ENCODE assay signal across 13 cellular contexts in the genomic region with DNA sequence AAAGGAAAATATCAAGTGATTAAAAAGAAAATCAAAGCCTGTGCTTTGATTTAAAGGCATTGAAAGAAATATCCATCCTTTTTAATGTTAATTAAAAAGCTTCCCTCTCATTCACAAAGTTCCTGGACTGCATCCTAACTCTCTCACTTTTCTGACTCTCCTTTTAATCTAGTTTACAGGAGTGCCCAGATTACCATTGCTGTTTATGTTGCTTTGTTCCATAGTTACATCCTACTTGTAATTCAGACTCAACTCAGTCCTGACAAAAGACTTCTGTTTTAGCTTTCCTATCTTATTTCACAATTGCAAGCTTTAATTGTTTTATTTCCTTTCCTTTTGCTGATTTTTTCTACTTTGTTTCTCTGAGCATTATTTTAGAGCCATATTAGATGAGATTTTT.
DNase-seq lines count a peak whose midpoint lies in the region; ATAC-seq and TF ChIP-seq lines count a peak whose summit lies in the region.
"Had no signal": no experiment of that assay in that cellular context is flagged by ENCODE, and none has a peak within 500 bp of the region (broad histone marks: within the 10 kb centered on the region; RNA-seq: fewer than 3 reads in every experiment).

No MANE protein-coding gene starts in this region.

- no peaks in the 10 kb centered on the region; the same call in 2 of the 3 replicates for H3K9me3 Mint-ChIP-seq in GM23338
- H3K9me3 Mint-ChIP-seq: CD8-positive, alpha-beta T cell had no signal

- H3K36me3 ChIP-seq in GM23338 (ENCODE audit: insufficient read depth) (no peaks in the 10 kb centered on the region), HUES48 (ENCODE audit: control insufficient read depth, insufficient read depth, low read length) (no peaks in the 10 kb centered on the region)

- no peak for DNase-seq in GM23338 (ENCODE audit: low spot score)
- peak; percentile 27 for DNase-seq in globus pallidus (ENCODE audit: low spot score)
- DNase-seq in pons (ENCODE audit: low spot score): peak; percentile 83
- DNase-seq: Caco-2; CD8-positive, alpha-beta T cell; DMS53; IMR-90; KBM-7 had no signal

- H3K9ac ChIP-seq in HUES48 (ENCODE audit: low read depth, low read length): peak overlapping the region; percentile 20; the same call in 1 of the 2 replicates

- H3K4me1 Mint-ChIP-seq in GM23338: peaks cover 65% of the 10 kb centered on the region
- H3K4me1 Mint-ChIP-seq: CD14-positive monocyte had no signal

- no peaks in the 10 kb centered on the region for H3F3A ChIP-seq in GM23338 (replicated peaks; ENCODE audit: low read depth)

- no peaks in the 10 kb centered on the region for H3K9me2 ChIP-seq in GM23338 (ENCODE audit: insufficient read depth)

- peak overlapping the region; percentile 40 for H3K4me3 Mint-ChIP-seq in GM23338
- H3K4me3 Mint-ChIP-seq: CD14-positive monocyte; CD8-positive, alpha-beta T cell had no signal

- peaks cover 5% of the 10 kb centered on the region for H3K27me3 Mint-ChIP-seq in GM23338 (ENCODE audit: insufficient read depth, low read depth, poor library complexity)

- H3K9me3 ChIP-seq in HUES48 (ENCODE audit: control insufficient read depth, insufficient read depth, low read length): no peaks in the 10 kb centered on the region
- H3K9me3 ChIP-seq: A549, Caco-2 had no signal

- peaks cover 3% of the 10 kb centered on the region; the same call in 2 of the 3 replicates for H3K36me3 Mint-ChIP-seq in GM23338 (ENCODE audit: low read depth)
- H3K36me3 Mint-ChIP-seq: CD14-positive monocyte; CD8-positive, alpha-beta T cell had no signal

- no peaks in the 10 kb centered on the region for H4K20me1 ChIP-seq in GM23338 (replicated peaks; ENCODE audit: insufficient read depth)

- H3K4me2 ChIP-seq in GM23338: peak overlapping the region; percentile 48
- H3K4me2 ChIP-seq: A549 had no signal

- H3K27me3 ChIP-seq in GM23338 (ENCODE audit: insufficient read depth): no peaks in the 10 kb centered on the region
- H3K27me3 ChIP-seq in HUES48 (ENCODE audit: control insufficient read depth, insufficient read depth, low read length): no peaks in the 10 kb centered on the region

- no peak for TF ChIP-seq CTCF in GM23338 (conservative IDR thresholded peaks at IDR 0.05; ENCODE audit: low read depth in 2 of 2)

- H3K4me3 ChIP-seq in GM23338 (peak overlapping the region; percentile 26), HUES48 (ENCODE audit: low read depth, low read length) (peak overlapping the region; percentile 40)
- H3K4me3 ChIP-seq: A549 had no signal

- no peak overlapping the region for H2AFZ ChIP-seq in GM23338

- H3K27ac Mint-ChIP-seq in GM23338: peak overlapping the region; percentile 83
- H3K27ac Mint-ChIP-seq: CD14-positive monocyte; CD8-positive, alpha-beta T cell had no signal

- H3K4me1 ChIP-seq in GM23338 (ENCODE audit: insufficient read depth): peaks cover 58% of the 10 kb centered on the region
- H3K4me1 ChIP-seq in HUES48 (ENCODE audit: control insufficient read depth, insufficient read depth, low read length): peaks cover 62% of the 10 kb centered on the region
- H3K4me1 ChIP-seq: A549, Caco-2 had no signal

- H3K27ac ChIP-seq in GM23338 (ENCODE audit: low read depth) (peak overlapping the region; percentile 91), HUES48 (ENCODE audit: low read depth, low read length) (peak overlapping the region; percentile 90)
- H3K27ac ChIP-seq: A549 had no signal

- H3K79me2 ChIP-seq in GM23338 (replicated peaks; ENCODE audit: insufficient read depth): peaks cover 12% of the 10 kb centered on the region

- ATAC-seq in GM23338: no peak; the same call in 2 of the 3 replicates
- ATAC-seq in GM21825 (IDR thresholded peaks at IDR 0.05; ENCODE audit: unreplicated experiment): no peak
- no peak for ATAC-seq in HG03378 (IDR thresholded peaks at IDR 0.05; ENCODE audit: unreplicated experiment)
- ATAC-seq: A549; CD8-positive, alpha-beta T cell had no signal

TF ChIP-seq in GM23338, 12 proteins besides CTCF, POLR2A, EP300 and RAD21 (continues in another document):
- TF ChIP-seq STAT1 (IDR thresholded peaks at IDR 0.05; ENCODE audit: unreplicated experiment): no peak
- TF ChIP-seq CREB1 (CRISPR knock-in tag; IDR thresholded peaks at IDR 0.05; ENCODE audit: low read depth): no peak
- no peak for TF ChIP-seq POLR2AphosphoS5 (IDR thresholded peaks at IDR 0.05; ENCODE audit: low read depth)
- no peak for TF ChIP-seq EZH2 (IDR thresholded peaks at IDR 0.05; ENCODE audit: low read depth, unreplicated experiment)
- no peak for TF ChIP-seq ETS1 (IDR thresholded peaks at IDR 0.05)
- TF ChIP-seq, protein P1, sequence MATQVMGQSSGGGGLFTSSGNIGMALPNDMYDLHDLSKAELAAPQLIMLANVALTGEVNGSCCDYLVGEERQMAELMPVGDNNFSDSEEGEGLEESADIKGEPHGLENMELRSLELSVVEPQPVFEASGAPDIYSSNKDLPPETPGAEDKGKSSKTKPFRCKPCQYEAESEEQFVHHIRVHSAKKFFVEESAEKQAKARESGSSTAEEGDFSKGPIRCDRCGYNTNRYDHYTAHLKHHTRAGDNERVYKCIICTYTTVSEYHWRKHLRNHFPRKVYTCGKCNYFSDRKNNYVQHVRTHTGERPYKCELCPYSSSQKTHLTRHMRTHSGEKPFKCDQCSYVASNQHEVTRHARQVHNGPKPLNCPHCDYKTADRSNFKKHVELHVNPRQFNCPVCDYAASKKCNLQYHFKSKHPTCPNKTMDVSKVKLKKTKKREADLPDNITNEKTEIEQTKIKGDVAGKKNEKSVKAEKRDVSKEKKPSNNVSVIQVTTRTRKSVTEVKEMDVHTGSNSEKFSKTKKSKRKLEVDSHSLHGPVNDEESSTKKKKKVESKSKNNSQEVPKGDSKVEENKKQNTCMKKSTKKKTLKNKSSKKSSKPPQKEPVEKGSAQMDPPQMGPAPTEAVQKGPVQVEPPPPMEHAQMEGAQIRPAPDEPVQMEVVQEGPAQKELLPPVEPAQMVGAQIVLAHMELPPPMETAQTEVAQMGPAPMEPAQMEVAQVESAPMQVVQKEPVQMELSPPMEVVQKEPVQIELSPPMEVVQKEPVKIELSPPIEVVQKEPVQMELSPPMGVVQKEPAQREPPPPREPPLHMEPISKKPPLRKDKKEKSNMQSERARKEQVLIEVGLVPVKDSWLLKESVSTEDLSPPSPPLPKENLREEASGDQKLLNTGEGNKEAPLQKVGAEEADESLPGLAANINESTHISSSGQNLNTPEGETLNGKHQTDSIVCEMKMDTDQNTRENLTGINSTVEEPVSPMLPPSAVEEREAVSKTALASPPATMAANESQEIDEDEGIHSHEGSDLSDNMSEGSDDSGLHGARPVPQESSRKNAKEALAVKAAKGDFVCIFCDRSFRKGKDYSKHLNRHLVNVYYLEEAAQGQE (IDR thresholded peaks at IDR 0.05; ENCODE audit: unreplicated experiment): no peak
